Comparison of ENCODE assay signal across 8 cellular contexts in the genomic region with DNA sequence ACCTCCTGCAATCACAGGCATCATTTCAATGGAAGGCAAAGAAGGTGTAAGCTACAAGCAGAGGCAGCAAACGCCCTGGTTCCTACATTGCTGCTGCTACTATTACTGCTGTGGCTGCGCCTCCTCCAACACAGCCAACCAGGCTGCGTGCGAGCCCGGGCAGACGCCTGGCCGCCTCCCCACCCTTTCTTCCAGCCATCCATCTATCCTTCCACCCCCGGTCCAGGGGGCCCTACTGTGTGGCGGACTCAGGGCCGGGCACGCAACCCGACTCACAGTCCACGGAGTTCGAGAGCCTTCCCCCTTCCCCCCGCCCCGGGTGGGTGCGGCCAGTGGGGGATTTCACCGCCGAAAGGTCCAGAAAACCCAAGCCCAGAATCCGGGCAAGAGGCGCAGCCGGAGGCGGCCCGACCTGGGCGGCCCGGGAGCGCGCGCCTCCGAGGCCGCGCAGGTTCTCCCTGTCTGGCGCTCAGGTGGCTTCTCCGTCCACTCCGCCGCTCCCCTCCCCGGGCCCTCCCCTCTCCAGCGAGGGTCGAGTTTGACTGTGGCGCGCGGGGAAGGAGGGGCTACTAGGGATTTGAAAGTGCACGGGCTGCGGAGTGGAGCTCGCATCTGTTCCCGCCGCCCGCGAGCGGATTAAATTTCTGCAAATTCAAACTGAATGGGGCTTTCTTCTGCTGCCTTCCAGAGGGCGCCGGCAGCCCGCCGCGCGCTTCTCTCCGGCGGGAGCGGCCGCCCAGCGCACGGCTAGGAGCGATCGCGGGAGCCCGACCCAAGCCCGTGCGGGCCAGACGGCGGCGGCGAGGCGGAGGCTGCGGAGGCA. TPM values are rescaled to one million over a fixed set of nuclear protein-coding genes. Genes with fewer than 3 reads are reported as not detected.
DNase-seq lines count a peak whose midpoint lies in the region; ATAC-seq and TF ChIP-seq lines count a peak whose summit lies in the region.

A gene (plus strand): TSS at position 569 of the 823 bp plus-strand sequence. CDS start 655 bp downstream, outside the sequence.

- peaks cover 6% of the 10 kb centered on the region; the same call in 1 of the 2 replicates for H3K27me3 ChIP-seq in GM06990 (replicated peaks; ENCODE audit: control insufficient read depth, insufficient read depth, low read length)

- no peak for TF ChIP-seq CTCF in GM06990 (IDR thresholded peaks at IDR 0.05; ENCODE audit: insufficient read depth, low read length, poor library complexity, severe bottlenecking)
- TF ChIP-seq CTCF in omental fat pad (IDR thresholded peaks at IDR 0.05), result no peak

- H3K36me3 ChIP-seq in GM06990 (ENCODE audit: control insufficient read depth, insufficient read depth, low read length), result no peaks in the 10 kb centered on the region

- ATAC-seq in omental fat pad (ENCODE audit: low FRiP score), result peak; percentile 69
- ATAC-seq in GM21390 (IDR thresholded peaks at IDR 0.05; ENCODE audit: unreplicated experiment), result no peak
- no peak for ATAC-seq in GM21423 (IDR thresholded peaks at IDR 0.05; ENCODE audit: unreplicated experiment)

- DNase-seq in GM06990 (ENCODE audit: extremely low read depth, insufficient read length), result peak; percentile 16
- peak; percentile 74 for DNase-seq in NCI-H1436 (lab: John Stamatoyannopoulos, UW)
- peak; percentile 21 for DNase-seq in activated T-cell treated with anti-CD3 and anti-CD28 coated beads, Interleukin-2, amount 50 U/mL, for 1 hour
- DNase-seq in germinal center (ENCODE audit: low spot score), result peak; percentile 36
- DNase-seq in omental fat pad (ENCODE audit: low spot score), result no peak
- DNase-seq in hepatic stellate cell (ENCODE audit: low spot score), result no peak

- peak within 1 kb of the TSS; percentile 47 for H3K4me3 ChIP-seq in GM06990 (replicated peaks; ENCODE audit: low read depth, low read length)

RNA-seq across cellular contexts. Expression of the gene that starts here (rescaled TPM):
- 1 to 10 TPM in 1 of 4 donors, under 1 TPM in 3; 0.12 to 1.5 (median 0.91) TPM for total RNA-seq in omental fat pad

Comparison
In these comparisons a context has a peak if more than half of its experiments do, and no peak if none do; other contexts are left out.
1. DNase-seq: peak in GM06990 (single experiment), NCI-H1436 (single experiment), activated T-cell treated with anti-CD3 and anti-CD28 coated beads, Interleukin-2, amount 50 U/mL, for 1 hour (single experiment) and germinal center (single experiment); none in omental fat pad (single experiment) and hepatic stellate cell (single experiment).